ENCODE assay signal across 10 cellular contexts in genomic region chr17:15510361-15510760, GRCh38. TPM values are rescaled to one million over a fixed set of nuclear protein-coding genes. Genes with fewer than 3 reads are reported as not detected.
DNase-seq lines count a peak whose midpoint lies in the region; ATAC-seq and TF ChIP-seq lines count a peak whose summit lies in the region.
"Had no signal": no experiment of that assay in that cellular context is flagged by ENCODE, and none has a peak within 500 bp of the region (broad histone marks: within the 10 kb centered on the region; RNA-seq: fewer than 3 reads in every experiment).

No MANE protein-coding gene starts in this region.

- TF ChIP-seq RAD21 in HCT116 (IDR thresholded peaks at IDR 0.05; ENCODE audit: low read depth) = no peak

- no peak for TF ChIP-seq CTCF in HCT116 (IDR thresholded peaks at IDR 0.05 in 2 of 3, conservative IDR thresholded peaks at IDR 0.05 in 1 of 3; ENCODE audit: borderline replicate concordance in 1 of 3, insufficient read depth in 1 of 3, low read depth in 2 of 3, low read length in 2 of 3)
- TF ChIP-seq CTCF in astrocyte of the cerebellum (IDR thresholded peaks at IDR 0.05; ENCODE audit: low read depth, low read length, missing control alignments) = no peak
- TF ChIP-seq CTCF in foreskin keratinocyte (conservative IDR thresholded peaks at IDR 0.05) = no peak
- TF ChIP-seq CTCF in uterus (IDR thresholded peaks at IDR 0.05) = no peak

- H3K27me3 Mint-ChIP-seq in activated CD4-positive, alpha-beta T cell treated with anti-CD3 and anti-CD28 coated beads, Interleukin-2, amount 10 ng/mL, durations not matched to agents 7 days and 5 days = no peaks in the 10 kb centered on the region

- H3K9me3 ChIP-seq in HCT116 (ENCODE audit: control insufficient read depth in 1 of 2, insufficient read depth in 1 of 2, low read depth in 1 of 2, low read length in 2 of 2) = no peaks in the 10 kb centered on the region
- no peaks in the 10 kb centered on the region for H3K9me3 ChIP-seq in uterus

- H3K27me3 ChIP-seq in HCT116 (ENCODE audit: insufficient read depth, low read length) = no peaks in the 10 kb centered on the region
- H3K27me3 ChIP-seq in foreskin keratinocyte = no peaks in the 10 kb centered on the region
- H3K27me3 ChIP-seq in uterus = no peaks in the 10 kb centered on the region

- no TSS peak for BruUV-seq in HCT116 (replicated peaks; lab: Mats Ljungman, UMichigan)

- H2AFZ ChIP-seq in HCT116 (ENCODE audit: low read depth, low read length, poor library complexity, severe bottlenecking) = no peak overlapping the region

- H3K36me3 Mint-ChIP-seq in activated CD4-positive, alpha-beta T cell treated with anti-CD3 and anti-CD28 coated beads, Interleukin-2, amount 10 ng/mL, durations not matched to agents 7 days and 5 days (ENCODE audit: low read depth) = peaks cover 2% of the 10 kb centered on the region

- H3K4me3 Mint-ChIP-seq in activated CD4-positive, alpha-beta T cell treated with anti-CD3 and anti-CD28 coated beads, Interleukin-2, amount 10 ng/mL, durations not matched to agents 7 days and 5 days = no peak overlapping the region
- H3K4me3 Mint-ChIP-seq: T-helper 2 cell treated with Interferon-gamma antibody and Interleukin-4, amounts not matched to agents 5 μg/mL and 100 μg/mL, for 36 hours had no signal

- CTCF ChIA-PET in HCT116 (lab: Charles Lee) = interaction anchor here (1.7 kb wide), 1 partner anchor 7 kb away, joined by 5 read pairs; no protein-coding TSS in a partner anchor
- CTCF ChIA-PET in activated CD4-positive, alpha-beta T cell treated with anti-CD3 and anti-CD28 coated beads, Interleukin-2, amount 10 ng/mL, durations not matched to agents 7 days and 5 days (lab: Charles Lee) = no interaction called here

- no peaks in the 10 kb centered on the region for H3K9me2 ChIP-seq in HCT116 (ENCODE audit: insufficient read depth)

- no peak for TF ChIP-seq POLR2A in HCT116 (IDR thresholded peaks at IDR 0.05; ENCODE audit: borderline replicate concordance, extremely low read depth, insufficient read depth, insufficient read length)
- no peak for TF ChIP-seq POLR2A in GM18505 (IDR thresholded peaks at IDR 0.05; ENCODE audit: borderline replicate concordance, extremely low read depth, insufficient read depth, insufficient read length)
- no peak for TF ChIP-seq POLR2A in uterus (IDR thresholded peaks at IDR 0.05)

- H3K27ac Mint-ChIP-seq in activated CD4-positive, alpha-beta T cell treated with anti-CD3 and anti-CD28 coated beads, Interleukin-2, amount 10 ng/mL, durations not matched to agents 7 days and 5 days = no peak overlapping the region
- H3K27ac Mint-ChIP-seq: T-helper 2 cell treated with Interferon-gamma antibody and Interleukin-4, amounts not matched to agents 5 μg/mL and 100 μg/mL, for 36 hours had no signal

- in situ Hi-C loops in astrocyte of the cerebellum (cut with HindIII; ENCODE audit: low sequenced_read_pairs) = no loop called here

- no peaks in the 10 kb centered on the region for H3K9me3 Mint-ChIP-seq in activated CD4-positive, alpha-beta T cell treated with anti-CD3 and anti-CD28 coated beads, Interleukin-2, amount 10 ng/mL, durations not matched to agents 7 days and 5 days
- H3K9me3 Mint-ChIP-seq: T-helper 2 cell treated with Interferon-gamma antibody and Interleukin-4, amounts not matched to agents 5 μg/mL and 100 μg/mL, for 36 hours had no signal

- no peak overlapping the region for H3K9ac ChIP-seq in HCT116 (ENCODE audit: low read length)

- peak; percentile 52 for ATAC-seq in HCT116
- ATAC-seq in foreskin keratinocyte = peak; percentile 14
- no peak for ATAC-seq in GM18505 (IDR thresholded peaks at IDR 0.05; ENCODE audit: unreplicated experiment)

- H3K4me3 ChIP-seq in HCT116 (replicated peaks in 1 of 2; ENCODE audit: low read depth in 1 of 2, low read length in 2 of 2) = no peak overlapping the region
- no peak overlapping the region for H3K4me3 ChIP-seq in astrocyte of the cerebellum (ENCODE audit: low read depth, low read length)
- no peak overlapping the region for H3K4me3 ChIP-seq in uterus

- H3K4me1 ChIP-seq in HCT116 (ENCODE audit: control insufficient read depth in 1 of 2, insufficient read depth in 2 of 2, low read length in 2 of 2) (peaks cover 0 to 13% of the 10 kb centered on the region in 2 experiments; a peak in 2 of 4 replicates), foreskin keratinocyte (no peaks in the 10 kb centered on the region), uterus (peaks cover 0 to 6% of the 10 kb centered on the region in 2 donors)

- no peaks in the 10 kb centered on the region for H4K20me1 ChIP-seq in HCT116 (ENCODE audit: insufficient read depth)

- no peak overlapping the region for H3K27ac ChIP-seq in HCT116 (ENCODE audit: low read depth, low read length)
- no peak overlapping the region for H3K27ac ChIP-seq in foreskin keratinocyte
- H3K27ac ChIP-seq in uterus = no peak overlapping the region

- intact Hi-C loops in HCT116 (cut with micrococcal nuclease) = no loop called here
- intact Hi-C loops in uterus (cut with DNase I; ENCODE audit: low total_unique reads) = no loop called here

- H3K4me2 ChIP-seq in HCT116 (ENCODE audit: low read length) = no peak overlapping the region

- H3K36me3 ChIP-seq in HCT116 (ENCODE audit: control insufficient read depth in 1 of 2, insufficient read depth in 2 of 2, low read length in 2 of 2) = no peaks in the 10 kb centered on the region
- no peaks in the 10 kb centered on the region for H3K36me3 ChIP-seq in uterus

- peak; percentile 91 for DNase-seq in A172 (ENCODE audit: low spot score)
- DNase-seq in HCT116 (ENCODE audit: low read depth, low spot score) = peak; percentile 19
- DNase-seq in astrocyte of the cerebellum (ENCODE audit: low read depth) = peak; percentile 20
- peak; percentile 18 to 42 for DNase-seq in foreskin keratinocyte
- DNase-seq in Ammon's horn (ENCODE audit: low spot score) = no peak
- DNase-seq in uterus = no peak
- DNase-seq in activated CD4-positive, alpha-beta T cell treated with anti-CD3 and anti-CD28 coated beads, Interleukin-2, amount 10 ng/mL, durations not matched to agents 7 days and 5 days = no peak
- DNase-seq: activated CD8-positive, alpha-beta memory T cell treated with anti-CD3 and anti-CD28 coated beads for 24 hours had no signal

- POLR2A ChIA-PET in HCT116 (lab: Charles Lee) = no interaction called here
- POLR2A ChIA-PET in activated CD4-positive, alpha-beta T cell treated with anti-CD3 and anti-CD28 coated beads, Interleukin-2, amount 10 ng/mL, durations not matched to agents 7 days and 5 days (lab: Charles Lee) = no interaction called here

- RAD21 ChIA-PET in HCT116 (lab: Charles Lee; ENCODE audit: low non-redundant PET in 1 of 2, low total read pairs in 2 of 2, uncharacterized antibody in 2 of 2, unreplicated experiment in 2 of 2) = no interaction called here

- no peaks in the 10 kb centered on the region for H3K4me1 Mint-ChIP-seq in activated CD4-positive, alpha-beta T cell treated with anti-CD3 and anti-CD28 coated beads, Interleukin-2, amount 10 ng/mL, durations not matched to agents 7 days and 5 days

- no peaks in the 10 kb centered on the region for H3K79me2 ChIP-seq in HCT116 (ENCODE audit: insufficient read depth, low read length)

TF ChIP-seq in HCT116, 20 proteins besides CTCF, POLR2A, EP300 and RAD21 (continues in another document):
- TF ChIP-seq EZH2phosphoT487 (IDR thresholded peaks at IDR 0.05; ENCODE audit: borderline replicate concordance) (no peak), ELF1 (IDR thresholded peaks at IDR 0.05; ENCODE audit: borderline replicate concordance, low read depth) (no peak), FOSL1 (IDR thresholded peaks at IDR 0.05; ENCODE audit: low read depth) (no peak), ZFX (IDR thresholded peaks at IDR 0.05) (no peak), CBX3 (IDR thresholded peaks at IDR 0.05; ENCODE audit: low read depth) (no peak)
- TF ChIP-seq, protein P1, sequence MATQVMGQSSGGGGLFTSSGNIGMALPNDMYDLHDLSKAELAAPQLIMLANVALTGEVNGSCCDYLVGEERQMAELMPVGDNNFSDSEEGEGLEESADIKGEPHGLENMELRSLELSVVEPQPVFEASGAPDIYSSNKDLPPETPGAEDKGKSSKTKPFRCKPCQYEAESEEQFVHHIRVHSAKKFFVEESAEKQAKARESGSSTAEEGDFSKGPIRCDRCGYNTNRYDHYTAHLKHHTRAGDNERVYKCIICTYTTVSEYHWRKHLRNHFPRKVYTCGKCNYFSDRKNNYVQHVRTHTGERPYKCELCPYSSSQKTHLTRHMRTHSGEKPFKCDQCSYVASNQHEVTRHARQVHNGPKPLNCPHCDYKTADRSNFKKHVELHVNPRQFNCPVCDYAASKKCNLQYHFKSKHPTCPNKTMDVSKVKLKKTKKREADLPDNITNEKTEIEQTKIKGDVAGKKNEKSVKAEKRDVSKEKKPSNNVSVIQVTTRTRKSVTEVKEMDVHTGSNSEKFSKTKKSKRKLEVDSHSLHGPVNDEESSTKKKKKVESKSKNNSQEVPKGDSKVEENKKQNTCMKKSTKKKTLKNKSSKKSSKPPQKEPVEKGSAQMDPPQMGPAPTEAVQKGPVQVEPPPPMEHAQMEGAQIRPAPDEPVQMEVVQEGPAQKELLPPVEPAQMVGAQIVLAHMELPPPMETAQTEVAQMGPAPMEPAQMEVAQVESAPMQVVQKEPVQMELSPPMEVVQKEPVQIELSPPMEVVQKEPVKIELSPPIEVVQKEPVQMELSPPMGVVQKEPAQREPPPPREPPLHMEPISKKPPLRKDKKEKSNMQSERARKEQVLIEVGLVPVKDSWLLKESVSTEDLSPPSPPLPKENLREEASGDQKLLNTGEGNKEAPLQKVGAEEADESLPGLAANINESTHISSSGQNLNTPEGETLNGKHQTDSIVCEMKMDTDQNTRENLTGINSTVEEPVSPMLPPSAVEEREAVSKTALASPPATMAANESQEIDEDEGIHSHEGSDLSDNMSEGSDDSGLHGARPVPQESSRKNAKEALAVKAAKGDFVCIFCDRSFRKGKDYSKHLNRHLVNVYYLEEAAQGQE (IDR thresholded peaks at IDR 0.05; ENCODE audit: low read depth) = no peak

RNA-seq across cellular contexts. Expression of gene CDRT4, which starts 42.9 kb away (rescaled TPM):
- total RNA-seq in A172 (2014; rRNA removed; shearing (Covaris generic)) = 0.96 TPM in 1 of 2 replicates, not detected in the other
- total RNA-seq in HCT116 (2021; ENCODE audit: unreplicated experiment) (6.2 TPM), foreskin keratinocyte (0.24 and 0.71 TPM in 2 replicates), uterus (10 to 100 TPM in 1 of 4 donors, 1 to 10 TPM in 2, under 1 TPM in 1; 0.29 to 22.8 (median 4.2) TPM)
- polyA plus RNA-seq in HCT116 (2012) = 2.8 and 3.7 TPM in 2 replicates
- 1.4 and 3.5 TPM in 2 replicates for polyA plus RNA-seq in foreskin keratinocyte
- 1 to 10 TPM; 1.5 to 2.7 TPM for total RNA-seq in activated CD4-positive, alpha-beta T cell treated with anti-CD3 and anti-CD28 coated beads, Interleukin-2, amount 10 ng/mL, durations not matched to agents 7 days and 5 days

RNA-seq across cellular contexts. Expression of gene TVP23C, which starts 52.9 kb away (rescaled TPM):
- total RNA-seq in A172 (2014; rRNA removed; shearing (Covaris generic)) = 22.3 and 32.2 TPM in 2 replicates
- 14.1 TPM for total RNA-seq in HCT116 (2021; ENCODE audit: unreplicated experiment)
- 3.8 and 5.4 TPM in 2 replicates for polyA plus RNA-seq in HCT116 (2012)
- total RNA-seq in foreskin keratinocyte = 3.2 and 7.2 TPM in 2 replicates
- 1.3 and 2.6 TPM in 2 replicates for polyA plus RNA-seq in foreskin keratinocyte
- 10 to 100 TPM; 19.4 to 62.4 (median 44.7) TPM for total RNA-seq in uterus
- total RNA-seq in activated CD4-positive, alpha-beta T cell treated with anti-CD3 and anti-CD28 coated beads, Interleukin-2, amount 10 ng/mL, durations not matched to agents 7 days and 5 days = 1 to 10 TPM; 5.0 to 7.0 TPM

Comparison
In these comparisons a context has a peak if more than half of its experiments do, and no peak if none do; other contexts are left out.
1. DNase-seq: peak in A172 (single experiment), HCT116 (single experiment), astrocyte of the cerebellum (single experiment) and foreskin keratinocyte (2 of 2); none in Ammon's horn (single experiment), uterus (0 of 2) and activated CD4-positive, alpha-beta T cell treated with anti-CD3 and anti-CD28 coated beads, Interleukin-2, amount 10 ng/mL, durations not matched to agents 7 days and 5 days (single experiment).